Comparison of ENCODE assay signal across 8 cellular contexts in the genomic region with DNA sequence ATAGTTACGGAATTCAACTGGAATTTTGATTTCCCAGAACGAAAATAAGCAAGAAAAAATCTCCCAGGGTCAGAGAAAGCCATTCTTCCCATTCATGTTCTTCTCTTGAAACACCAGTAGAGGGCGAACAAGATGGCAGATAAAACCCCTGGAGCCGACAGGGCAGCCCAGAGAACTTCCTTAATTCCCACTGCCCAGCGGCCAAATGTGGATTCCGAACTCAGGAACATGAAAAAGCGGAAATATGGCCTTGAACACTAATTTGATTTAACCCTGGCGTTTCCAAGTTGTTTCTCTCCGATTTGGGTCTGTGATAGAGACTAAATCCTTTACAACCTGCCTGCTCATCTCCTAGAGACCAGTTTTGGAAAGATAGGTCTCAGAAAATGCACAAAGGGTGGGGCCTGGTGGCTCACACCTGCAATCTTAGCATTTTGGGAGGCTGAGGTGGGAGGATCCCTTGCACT.
DNase-seq lines count a peak whose midpoint lies in the region; ATAC-seq and TF ChIP-seq lines count a peak whose summit lies in the region.

No MANE protein-coding gene starts in this region.

- H3K27me3 Mint-ChIP-seq in activated CD4-positive, alpha-beta T cell treated with anti-CD3 and anti-CD28 coated beads, Interleukin-2, amount 10 ng/mL, durations not matched to agents 7 days and 5 days = no peaks in the 10 kb centered on the region

- peak; percentile 12 to 20 for DNase-seq in stimulated activated CD4-positive, alpha-beta T cell treated with anti-CD3 and anti-CD28 coated beads, Interleukin-2, amount 100 ng/mL, for 48 hours
- no peak for DNase-seq in stimulated activated CD4-positive, alpha-beta T cell treated with anti-CD3 and anti-CD28 coated beads, Interleukin-12 subunit alpha, Interleukin-12 subunit beta, amount 100 ng/mL, for 4 hours
- DNase-seq in NCI-H2227 treated with DMSO at 0.1 percent for 48 hours (lab: John Stamatoyannopoulos, UW) (peak; percentile 28), erythroblast (lab: John Stamatoyannopoulos, UW) (peak; percentile 49 to 57), aorta (peak in 1 of 2 donors; percentile 70)
- peak; percentile 18 for DNase-seq in activated CD4-positive, alpha-beta T cell treated with anti-CD3 and anti-CD28 coated beads, Interleukin-2, amount 10 ng/mL, durations not matched to agents 7 days and 5 days

- H3K27ac ChIP-seq in mucosa of rectum (ENCODE audit: low read depth in 2 of 2, low read length in 2 of 2) (no peak overlapping the region), aorta (ENCODE audit: low read depth in 1 of 2, low read length in 2 of 2) (no peak overlapping the region)

- no peaks in the 10 kb centered on the region for H3K4me1 ChIP-seq in mucosa of rectum (ENCODE audit: control insufficient read depth in 2 of 2, insufficient read depth in 2 of 2, low read length in 2 of 2)
- H3K4me1 ChIP-seq in aorta (ENCODE audit: control insufficient read depth in 1 of 2, insufficient read depth in 2 of 2, low read length in 2 of 2) = no peaks in the 10 kb centered on the region

- POLR2A ChIA-PET in activated CD4-positive, alpha-beta T cell treated with anti-CD3 and anti-CD28 coated beads, Interleukin-2, amount 10 ng/mL, durations not matched to agents 7 days and 5 days (lab: Charles Lee) = interaction anchor here (0.6 kb wide), 1 partner anchor 193 kb away, joined by 5 read pairs; no protein-coding TSS in a partner anchor

- CTCF ChIA-PET in activated CD4-positive, alpha-beta T cell treated with anti-CD3 and anti-CD28 coated beads, Interleukin-2, amount 10 ng/mL, durations not matched to agents 7 days and 5 days (lab: Charles Lee) = no interaction called here

- no peak for TF ChIP-seq POLR2A in erythroblast (IDR thresholded peaks at IDR 0.05; ENCODE audit: low read length)

- H3K36me3 Mint-ChIP-seq in activated CD4-positive, alpha-beta T cell treated with anti-CD3 and anti-CD28 coated beads, Interleukin-2, amount 10 ng/mL, durations not matched to agents 7 days and 5 days (ENCODE audit: low read depth) = no peaks in the 10 kb centered on the region

- H3K4me3 Mint-ChIP-seq in activated CD4-positive, alpha-beta T cell treated with anti-CD3 and anti-CD28 coated beads, Interleukin-2, amount 10 ng/mL, durations not matched to agents 7 days and 5 days = no peak overlapping the region

- H3K36me3 ChIP-seq in mucosa of rectum (ENCODE audit: control insufficient read depth in 2 of 2, insufficient read depth in 2 of 2, low read length in 2 of 2) (no peaks in the 10 kb centered on the region), aorta (ENCODE audit: control insufficient read depth in 1 of 2, insufficient read depth in 2 of 2, low read length in 1 of 2) (no peaks in the 10 kb centered on the region)

- peak; percentile 59 for ATAC-seq in HG03108 (IDR thresholded peaks at IDR 0.05; ENCODE audit: unreplicated experiment)
- ATAC-seq in aorta (ENCODE audit: low FRiP score) = peak; percentile 88

- no peaks in the 10 kb centered on the region for H3K9me3 ChIP-seq in mucosa of rectum (ENCODE audit: control insufficient read depth in 2 of 2, low read length in 2 of 2)
- H3K9me3 ChIP-seq in aorta (ENCODE audit: control insufficient read depth, low read length) = no peaks in the 10 kb centered on the region

- 2 to 3% methylated on average over 9 of the region's 9 CpGs for WGBS in aorta, 2 donors

- no peak overlapping the region for H3K27ac Mint-ChIP-seq in activated CD4-positive, alpha-beta T cell treated with anti-CD3 and anti-CD28 coated beads, Interleukin-2, amount 10 ng/mL, durations not matched to agents 7 days and 5 days

- H3K9ac ChIP-seq in mucosa of rectum (ENCODE audit: low read depth in 1 of 2, low read length in 2 of 2) = peak overlapping the region; percentile 3 to 38

- no peaks in the 10 kb centered on the region for H3K9me3 Mint-ChIP-seq in activated CD4-positive, alpha-beta T cell treated with anti-CD3 and anti-CD28 coated beads, Interleukin-2, amount 10 ng/mL, durations not matched to agents 7 days and 5 days

- H3K4me1 Mint-ChIP-seq in activated CD4-positive, alpha-beta T cell treated with anti-CD3 and anti-CD28 coated beads, Interleukin-2, amount 10 ng/mL, durations not matched to agents 7 days and 5 days = peaks cover 13% of the 10 kb centered on the region

- H3K4me3 ChIP-seq in mucosa of rectum (ENCODE audit: low read length in 2 of 2) = peak overlapping the region; percentile 16 to 31
- no peak overlapping the region for H3K4me3 ChIP-seq in aorta (ENCODE audit: low read length in 2 of 2)

- intact Hi-C loops in aorta (cut with DNase I) = loop anchor here in 1 of 2 donors (5.0 kb wide), 1 partner anchor 870 kb away; no protein-coding TSS in a partner anchor

- no peaks in the 10 kb centered on the region for H3K27me3 ChIP-seq in mucosa of rectum (ENCODE audit: control insufficient read depth in 2 of 2, insufficient read depth in 2 of 2, low read length in 2 of 2)
- no peaks in the 10 kb centered on the region for H3K27me3 ChIP-seq in aorta (ENCODE audit: control insufficient read depth in 1 of 2, insufficient read depth in 2 of 2, low read length in 1 of 2)

Comparison
In these comparisons a context has a peak if more than half of its experiments do, and no peak if none do; other contexts are left out.
1. H3K4me3 ChIP-seq: peak in mucosa of rectum (2 of 2); none in aorta (0 of 2).